In the genomic region with DNA sequence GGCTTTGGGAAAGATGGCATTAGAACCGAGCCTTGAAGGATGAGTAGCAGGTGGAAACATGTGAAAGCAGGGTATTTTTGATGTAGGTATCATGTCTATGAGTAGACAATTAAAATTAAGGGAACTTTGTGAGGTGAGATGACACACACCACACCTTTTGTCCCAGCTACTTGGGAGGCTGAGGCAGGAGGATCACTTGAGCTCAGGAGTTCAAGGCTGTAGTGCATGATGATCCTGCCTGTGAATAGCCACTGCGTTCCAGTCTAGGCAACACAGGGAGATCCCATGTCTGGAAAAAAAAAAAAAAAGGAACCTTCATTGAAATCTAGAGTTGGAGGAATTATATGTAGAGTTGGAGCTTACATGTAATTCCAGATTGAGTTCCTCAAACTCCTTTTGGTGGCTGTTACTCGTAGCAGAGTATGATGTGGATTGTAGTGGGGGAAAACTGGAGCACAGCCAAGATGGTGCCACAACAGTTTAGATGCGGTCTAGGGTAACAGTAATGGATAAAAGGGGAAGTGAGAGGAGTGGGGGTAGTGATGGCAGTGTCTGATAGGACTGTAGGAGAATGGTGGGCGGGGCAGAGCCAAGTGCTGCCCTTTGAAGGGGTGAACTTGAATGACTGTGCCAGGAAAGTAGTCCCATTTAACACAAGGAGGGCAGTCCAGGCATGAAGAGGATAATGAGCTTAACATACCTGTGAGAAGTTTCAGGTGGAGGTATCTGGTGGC, we compare ENCODE assay signal across 9 cellular contexts. TPM values are rescaled to one million over a fixed set of nuclear protein-coding genes. Genes with fewer than 3 reads are reported as not detected.
DNase-seq lines count a peak whose midpoint lies in the region; ATAC-seq and TF ChIP-seq lines count a peak whose summit lies in the region.
"Had no signal": no experiment of that assay in that cellular context is flagged by ENCODE, and none has a peak within 500 bp of the region (broad histone marks: within the 10 kb centered on the region; RNA-seq: fewer than 3 reads in every experiment).

No MANE protein-coding gene starts in this region.

- H3K9me3 ChIP-seq in subcutaneous abdominal adipose tissue (ENCODE audit: control insufficient read depth in 5 of 5, low read length in 5 of 5) (no peaks in the 10 kb centered on the region), thyroid gland (no peaks in the 10 kb centered on the region)
- H3K9me3 ChIP-seq: neutrophil had no signal

- no peak overlapping the region for H3K27ac Mint-ChIP-seq in activated naive CD8-positive, alpha-beta T cell treated with anti-CD3 and anti-CD28 coated beads, Interleukin-2, amount 50 U/mL, for 24 hours
- H3K27ac Mint-ChIP-seq in activated naive CD8-positive, alpha-beta T cell treated with anti-CD3 and anti-CD28 coated beads for 36 hours, result no peak overlapping the region

- peaks cover 14% of the 10 kb centered on the region for H3K4me1 Mint-ChIP-seq in activated naive CD8-positive, alpha-beta T cell treated with anti-CD3 and anti-CD28 coated beads, Interleukin-2, amount 50 U/mL, for 24 hours
- H3K4me1 Mint-ChIP-seq in activated naive CD8-positive, alpha-beta T cell treated with anti-CD3 and anti-CD28 coated beads for 36 hours, result peaks cover 2% of the 10 kb centered on the region

- H3K4me3 ChIP-seq in subcutaneous abdominal adipose tissue (ENCODE audit: low read depth in 1 of 5, low read length in 5 of 5), result no peak overlapping the region
- no peak overlapping the region for H3K4me3 ChIP-seq in thyroid gland (replicated peaks in 1 of 3)

- no peaks in the 10 kb centered on the region for H3K27me3 ChIP-seq in subcutaneous abdominal adipose tissue (ENCODE audit: control insufficient read depth in 5 of 5, insufficient read depth in 4 of 5, low read length in 5 of 5)
- H3K27me3 ChIP-seq in thyroid gland, result no peaks in the 10 kb centered on the region
- H3K27me3 ChIP-seq: neutrophil had no signal

- no peaks in the 10 kb centered on the region for H3K36me3 Mint-ChIP-seq in activated naive CD8-positive, alpha-beta T cell treated with anti-CD3 and anti-CD28 coated beads, Interleukin-2, amount 50 U/mL, for 24 hours (ENCODE audit: low read depth)
- H3K36me3 Mint-ChIP-seq in activated naive CD8-positive, alpha-beta T cell treated with anti-CD3 and anti-CD28 coated beads for 36 hours, result peaks cover 10% of the 10 kb centered on the region

- no peaks in the 10 kb centered on the region for H3K9me3 Mint-ChIP-seq in activated naive CD8-positive, alpha-beta T cell treated with anti-CD3 and anti-CD28 coated beads, Interleukin-2, amount 50 U/mL, for 24 hours
- H3K9me3 Mint-ChIP-seq in activated naive CD8-positive, alpha-beta T cell treated with anti-CD3 and anti-CD28 coated beads for 36 hours, result no peaks in the 10 kb centered on the region

- 81 to 86% methylated on average over 5 of the region's 5 CpGs for WGBS in thyroid gland, 2 donors

- no peak overlapping the region for H3K9ac ChIP-seq in subcutaneous abdominal adipose tissue (ENCODE audit: low read length in 5 of 5)

- intact Hi-C loops in thyroid gland (cut with DNase I), result no loop called here

- DNase-seq in activated naive CD8-positive, alpha-beta T cell treated with anti-CD3 and anti-CD28 coated beads, Interleukin-2, amount 50 U/mL, for 24 hours, result no peak
- no peak for DNase-seq in activated naive CD8-positive, alpha-beta T cell treated with anti-CD3 and anti-CD28 coated beads for 36 hours
- DNase-seq in SIG-M5 treated with dmso at 0.1 percent for 504 hours (lab: John Stamatoyannopoulos, UW; ENCODE audit: unreplicated experiment), result peak; percentile 95
- DNase-seq in SW 1271 (lab: John Stamatoyannopoulos, UW), result no peak
- no peak for DNase-seq in superior temporal gyrus (ENCODE audit: extremely low spot score)
- DNase-seq in thyroid gland, result no peak

- ATAC-seq in activated naive CD8-positive, alpha-beta T cell treated with anti-CD3 and anti-CD28 coated beads, Interleukin-2, amount 50 U/mL, for 24 hours, result peak; percentile 43
- ATAC-seq in HG03095 (IDR thresholded peaks at IDR 0.05; ENCODE audit: unreplicated experiment), result peak; percentile 85

- H3K36me3 ChIP-seq in subcutaneous abdominal adipose tissue (ENCODE audit: control insufficient read depth in 5 of 5, insufficient read depth in 5 of 5, low read length in 5 of 5) (no peaks in the 10 kb centered on the region), thyroid gland (no peaks in the 10 kb centered on the region)
- H3K36me3 ChIP-seq: neutrophil had no signal

- TF ChIP-seq POLR2A in thyroid gland (IDR thresholded peaks at IDR 0.05), result no peak

- peaks cover 9% of the 10 kb centered on the region for H3K27me3 Mint-ChIP-seq in activated naive CD8-positive, alpha-beta T cell treated with anti-CD3 and anti-CD28 coated beads, Interleukin-2, amount 50 U/mL, for 24 hours
- no peaks in the 10 kb centered on the region for H3K27me3 Mint-ChIP-seq in activated naive CD8-positive, alpha-beta T cell treated with anti-CD3 and anti-CD28 coated beads for 36 hours

- no peak for TF ChIP-seq CTCF in thyroid gland (IDR thresholded peaks at IDR 0.05)

- no peak overlapping the region for H3K4me3 Mint-ChIP-seq in activated naive CD8-positive, alpha-beta T cell treated with anti-CD3 and anti-CD28 coated beads, Interleukin-2, amount 50 U/mL, for 24 hours
- H3K4me3 Mint-ChIP-seq in activated naive CD8-positive, alpha-beta T cell treated with anti-CD3 and anti-CD28 coated beads for 36 hours, result no peak overlapping the region

- peaks cover 0 to 45% (median 16%) of the 10 kb centered on the region in 5 donors for H3K4me1 ChIP-seq in subcutaneous abdominal adipose tissue (ENCODE audit: control insufficient read depth in 5 of 5, insufficient read depth in 5 of 5, low read length in 5 of 5)
- H3K4me1 ChIP-seq in thyroid gland, result no peaks in the 10 kb centered on the region

- H3K27ac ChIP-seq in subcutaneous abdominal adipose tissue (ENCODE audit: low read depth, low read length) (peak overlapping the region; percentile 75), thyroid gland (no peak overlapping the region)
- H3K27ac ChIP-seq: neutrophil had no signal

RNA-seq across cellular contexts. Expression of a gene that starts 17.4 kb away (rescaled TPM):
- 100 to 1,000 TPM; 129 TPM for total RNA-seq in activated naive CD8-positive, alpha-beta T cell treated with anti-CD3 and anti-CD28 coated beads for 36 hours
- total RNA-seq in thyroid gland, result 10 to 100 TPM in 2 of 4 donors, 1 to 10 TPM in 2; 7.8 to 13.9 (median 9.8) TPM

Comparison
In these comparisons a context has a peak if more than half of its experiments do, and no peak if none do; other contexts are left out.
1. RNA of a gene that starts 17.4 kb away (total RNA-seq): 129 TPM in activated naive CD8-positive, alpha-beta T cell treated with anti-CD3 and anti-CD28 coated beads for 36 hours; 7.8 to 13.9 TPM in thyroid gland; every median in the first group is over 4 times any median in the second.